In the genomic region with DNA sequence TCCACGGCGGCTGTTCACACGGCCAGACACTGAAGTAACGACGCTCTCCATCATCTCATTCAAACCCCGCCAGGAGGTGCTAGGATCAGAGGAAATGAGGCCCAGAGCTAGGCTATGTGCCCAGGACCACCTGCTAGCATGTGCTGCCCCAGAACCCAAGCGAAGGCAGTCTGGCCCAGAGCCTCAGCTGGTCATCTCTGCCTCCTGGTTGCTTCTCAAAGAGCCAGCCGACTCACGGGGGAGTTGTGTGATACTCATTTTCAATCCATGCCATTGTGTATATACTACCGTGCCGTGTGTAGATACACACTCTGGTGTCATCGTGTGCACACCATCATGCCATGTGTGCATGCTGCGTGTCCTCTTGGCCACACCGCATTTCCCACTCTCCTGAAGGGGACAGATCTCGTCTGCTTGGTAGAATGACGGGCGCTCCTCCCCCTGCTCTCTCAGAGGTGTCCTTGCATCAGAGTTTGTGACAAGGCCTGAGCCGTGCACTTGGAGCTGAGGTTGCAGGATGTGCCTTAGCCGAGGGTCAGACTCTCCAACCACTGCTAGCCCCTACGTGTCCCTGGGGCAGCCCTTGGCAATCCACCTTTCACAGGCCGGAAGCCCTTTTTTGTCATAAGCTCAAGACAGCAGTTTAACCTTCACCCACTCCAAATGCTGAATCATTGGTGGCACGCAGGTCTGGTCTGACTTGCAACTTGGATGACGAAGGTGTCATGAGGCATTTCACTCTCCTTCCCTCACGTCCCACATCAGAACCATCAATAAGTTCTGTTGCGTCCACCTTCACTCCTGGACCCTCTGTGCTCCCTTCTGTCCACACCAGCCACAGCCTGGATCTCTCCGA, we compare ENCODE assay signal across 23 cellular contexts.
DNase-seq lines count a peak whose midpoint lies in the region; ATAC-seq and TF ChIP-seq lines count a peak whose summit lies in the region.
"Had no signal": no experiment of that assay in that cellular context is flagged by ENCODE, and none has a peak within 500 bp of the region (broad histone marks: within the 10 kb centered on the region; RNA-seq: fewer than 3 reads in every experiment).

No MANE protein-coding gene starts in this region.

- H3K4me1 Mint-ChIP-seq in activated CD8-positive, alpha-beta T cell treated with anti-CD3 and anti-CD28 coated beads, Interleukin-2, amount 10 ng/mL, durations not matched to agents 7 days and 5 days (ENCODE audit: low read depth), result peaks cover 9% of the 10 kb centered on the region
- H3K4me1 Mint-ChIP-seq in activated CD8-positive, alpha-beta T cell treated with anti-CD3 and anti-CD28 coated beads for 36 hours (ENCODE audit: low read depth), result no peaks in the 10 kb centered on the region
- H3K4me1 Mint-ChIP-seq: IgD-negative memory B cell had no signal

- no peak for TF ChIP-seq CTCF in activated CD8-positive, alpha-beta T cell treated with anti-CD3 and anti-CD28 coated beads for 36 hours (IDR thresholded peaks at IDR 0.05)
- TF ChIP-seq CTCF in coronary artery (IDR thresholded peaks at IDR 0.05), result no peak

- H3K79me1 ChIP-seq in mesenchymal stem cell (replicated peaks; ENCODE audit: low read length, poor library complexity, severe bottlenecking), result no peaks in the 10 kb centered on the region

- no peak overlapping the region for H3K27ac ChIP-seq in coronary artery
- no peak overlapping the region for H3K27ac ChIP-seq in mesenchymal stem cell (ENCODE audit: low read length, poor library complexity, severe bottlenecking)
- H3K27ac ChIP-seq: 22Rv1; BLaER1 treated with 17β-estradiol and CSF1 and Interleukin-3, amounts not matched to agents 10 nM and 100 nM; SJSA1 had no signal

- no peak overlapping the region for H3K27ac Mint-ChIP-seq in activated CD8-positive, alpha-beta T cell treated with anti-CD3 and anti-CD28 coated beads, Interleukin-2, amount 10 ng/mL, durations not matched to agents 7 days and 5 days
- no peak overlapping the region for H3K27ac Mint-ChIP-seq in activated CD8-positive, alpha-beta T cell treated with anti-CD3 and anti-CD28 coated beads for 36 hours
- H3K27ac Mint-ChIP-seq: IgD-negative memory B cell had no signal

- H3K36me3 ChIP-seq in mesenchymal stem cell (ENCODE audit: control insufficient read depth in 1 of 2, insufficient read depth in 2 of 2, low read depth in 1 of 2, low read length in 2 of 2), result no peaks in the 10 kb centered on the region
- H3K36me3 ChIP-seq: BLaER1 treated with 17β-estradiol and CSF1 and Interleukin-3, amounts not matched to agents 10 nM and 100 nM; SJSA1 had no signal

- no peak overlapping the region for H3K4me3 Mint-ChIP-seq in activated CD8-positive, alpha-beta T cell treated with anti-CD3 and anti-CD28 coated beads, Interleukin-2, amount 10 ng/mL, durations not matched to agents 7 days and 5 days
- H3K4me3 Mint-ChIP-seq in activated CD8-positive, alpha-beta T cell treated with anti-CD3 and anti-CD28 coated beads for 36 hours, result no peak overlapping the region
- H3K4me3 Mint-ChIP-seq: CD4-positive, alpha-beta memory T cell had no signal

- H4K8ac ChIP-seq in mesenchymal stem cell (ENCODE audit: low read length), result no peak overlapping the region

- H2BK120ac ChIP-seq in mesenchymal stem cell (ENCODE audit: low read depth, low read length), result no peak overlapping the region

- H2BK5ac ChIP-seq in mesenchymal stem cell (ENCODE audit: low read depth, low read length, poor library complexity, severe bottlenecking), result no peak overlapping the region

- H3K27me3 ChIP-seq in mesenchymal stem cell (ENCODE audit: control insufficient read depth in 1 of 2, insufficient read depth in 1 of 2, low read length in 2 of 2), result peaks cover 0 to 6% of the 10 kb centered on the region in 2 experiments
- H3K27me3 ChIP-seq: BLaER1 treated with 17β-estradiol and CSF1 and Interleukin-3, amounts not matched to agents 10 nM and 100 nM; SJSA1 had no signal

- no peaks in the 10 kb centered on the region for H3K9me3 Mint-ChIP-seq in activated CD8-positive, alpha-beta T cell treated with anti-CD3 and anti-CD28 coated beads, Interleukin-2, amount 10 ng/mL, durations not matched to agents 7 days and 5 days (ENCODE audit: insufficient read depth)
- H3K9me3 Mint-ChIP-seq in activated CD8-positive, alpha-beta T cell treated with anti-CD3 and anti-CD28 coated beads for 36 hours, result no peaks in the 10 kb centered on the region
- H3K9me3 Mint-ChIP-seq: IgD-negative memory B cell had no signal

- H2BK15ac ChIP-seq in mesenchymal stem cell (ENCODE audit: low read depth, poor library complexity, severe bottlenecking), result no peak overlapping the region

- H2BK12ac ChIP-seq in mesenchymal stem cell (ENCODE audit: low read length in 2 of 2), result no peak overlapping the region

- no peak for ATAC-seq in activated CD8-positive, alpha-beta T cell treated with anti-CD3 and anti-CD28 coated beads, Interleukin-2, amount 10 ng/mL, durations not matched to agents 7 days and 5 days
- no peak for ATAC-seq in activated CD8-positive, alpha-beta T cell treated with anti-CD3 and anti-CD28 coated beads for 36 hours
- ATAC-seq: Right ventricle myocardium inferior had no signal

- CTCF ChIA-PET in activated CD8-positive, alpha-beta T cell treated with anti-CD3 and anti-CD28 coated beads, Interleukin-2, amount 10 ng/mL, durations not matched to agents 7 days and 5 days (lab: Charles Lee), result no interaction called here
- CTCF ChIA-PET in activated CD8-positive, alpha-beta T cell treated with anti-CD3 and anti-CD28 coated beads for 36 hours (lab: Charles Lee), result no interaction called here

- 89% methylated on average over 26 of the region's 26 CpGs for WGBS in mesenchymal stem cell

- H3K4me2 ChIP-seq in mesenchymal stem cell (ENCODE audit: low read length, poor library complexity, severe bottlenecking), result no peak overlapping the region
- H3K4me2 ChIP-seq: BLaER1 treated with 17β-estradiol and CSF1 and Interleukin-3, amounts not matched to agents 10 nM and 100 nM had no signal

- peak; percentile 16 for DNase-seq in activated CD8-positive, alpha-beta T cell treated with anti-CD3 and anti-CD28 coated beads, Interleukin-2, amount 10 ng/mL, durations not matched to agents 7 days and 5 days
- no peak for DNase-seq in activated CD8-positive, alpha-beta T cell treated with anti-CD3 and anti-CD28 coated beads for 36 hours
- DNase-seq in M059J (ENCODE audit: low read depth), result peak; percentile 57
- peak; percentile 50 for DNase-seq in coronary artery (ENCODE audit: low spot score)
- no peak for DNase-seq in mesenchymal stem cell
- no peak for DNase-seq in DMS79 treated with DMSO at 0.1 percent for 48 hours (lab: John Stamatoyannopoulos, UW)
- DNase-seq in effector CD4-positive, alpha-beta T cell, result no peak
- no peak for DNase-seq in amniotic stem cell (lab: John Stamatoyannopoulos, UW)
- DNase-seq: ACHN; Caco-2; CD4-positive, alpha-beta memory T cell; DMS 273 treated with DMSO at 0.1 percent for 48 hours; MV-4-11; NCI-H1694; NCI-H2081 treated with DMSO at 0.1 percent for 48 hours; NCI-H2171 treated with DMSO at 0.1 percent for 48 hours; NCI-H524 treated with DMSO at 0.1 percent for 48 hours; NCI-H82 had no signal

- H4K91ac ChIP-seq in mesenchymal stem cell (ENCODE audit: low read length), result peak overlapping the region; percentile 59

- H3K27me3 Mint-ChIP-seq in activated CD8-positive, alpha-beta T cell treated with anti-CD3 and anti-CD28 coated beads, Interleukin-2, amount 10 ng/mL, durations not matched to agents 7 days and 5 days (ENCODE audit: low read depth), result no peaks in the 10 kb centered on the region
- H3K27me3 Mint-ChIP-seq in activated CD8-positive, alpha-beta T cell treated with anti-CD3 and anti-CD28 coated beads for 36 hours, result no peaks in the 10 kb centered on the region
- H3K27me3 Mint-ChIP-seq: CD4-positive, alpha-beta memory T cell; IgD-negative memory B cell had no signal

- H3K36me3 Mint-ChIP-seq in activated CD8-positive, alpha-beta T cell treated with anti-CD3 and anti-CD28 coated beads, Interleukin-2, amount 10 ng/mL, durations not matched to agents 7 days and 5 days (ENCODE audit: low read depth), result no peaks in the 10 kb centered on the region
- H3K36me3 Mint-ChIP-seq in activated CD8-positive, alpha-beta T cell treated with anti-CD3 and anti-CD28 coated beads for 36 hours (ENCODE audit: low read depth), result no peaks in the 10 kb centered on the region
- H3K36me3 Mint-ChIP-seq: CD4-positive, alpha-beta memory T cell had no signal

- H3K4me1 ChIP-seq in mesenchymal stem cell (ENCODE audit: control insufficient read depth, insufficient read depth, low read depth, low read length), result peaks cover 1% of the 10 kb centered on the region
- H3K4me1 ChIP-seq: Caco-2, SJSA1 had no signal

- H2AFZ ChIP-seq in mesenchymal stem cell (ENCODE audit: low read depth, low read length), result no peak overlapping the region

- H3K4me3 ChIP-seq in coronary artery (no peak overlapping the region), mesenchymal stem cell (ENCODE audit: insufficient read depth in 1 of 2, low read depth in 1 of 2, low read length in 2 of 2) (no peak overlapping the region)
- H3K4me3 ChIP-seq: BLaER1 treated with 17β-estradiol and CSF1 and Interleukin-3, amounts not matched to agents 10 nM and 100 nM; SJSA1 had no signal

- H3K23ac ChIP-seq in mesenchymal stem cell (ENCODE audit: low read length in 2 of 2), result no peak overlapping the region

- no peaks in the 10 kb centered on the region for H3K9me3 ChIP-seq in mesenchymal stem cell (ENCODE audit: control insufficient read depth, low read length)
- H3K9me3 ChIP-seq: SJSA1 had no signal

- H3K14ac ChIP-seq in mesenchymal stem cell (ENCODE audit: low read length in 2 of 2), result no peak overlapping the region

- intact Hi-C loops in activated CD8-positive, alpha-beta T cell treated with anti-CD3 and anti-CD28 coated beads for 36 hours (cut with micrococcal nuclease), result no loop called here

- no peak overlapping the region for H3K9ac ChIP-seq in mesenchymal stem cell (ENCODE audit: low read length)
- H3K9ac ChIP-seq: BLaER1 treated with 17β-estradiol and CSF1 and Interleukin-3, amounts not matched to agents 10 nM and 100 nM had no signal

- H3K18ac ChIP-seq in mesenchymal stem cell (ENCODE audit: low read depth in 1 of 2, low read length in 2 of 2), result no peak overlapping the region

- POLR2A ChIA-PET in activated CD8-positive, alpha-beta T cell treated with anti-CD3 and anti-CD28 coated beads, Interleukin-2, amount 10 ng/mL, durations not matched to agents 7 days and 5 days (lab: Charles Lee), result no interaction called here
- POLR2A ChIA-PET in activated CD8-positive, alpha-beta T cell treated with anti-CD3 and anti-CD28 coated beads for 36 hours (lab: Charles Lee), result interaction anchor here (0.7 kb wide), 1 partner anchor 26 kb away, joined by 3 read pairs; no protein-coding TSS in a partner anchor

- no peak overlapping the region for H2AK5ac ChIP-seq in mesenchymal stem cell (ENCODE audit: low read length, severe bottlenecking)

- peak overlapping the region in 1 of 2 experiments; percentile 30 for H3K4ac ChIP-seq in mesenchymal stem cell (ENCODE audit: low read depth in 1 of 2, low read length in 2 of 2)

Comparison
In these comparisons a context has a peak if more than half of its experiments do, and no peak if none do; other contexts are left out.
1. DNase-seq: peak in activated CD8-positive, alpha-beta T cell treated with anti-CD3 and anti-CD28 coated beads, Interleukin-2, amount 10 ng/mL, durations not matched to agents 7 days and 5 days (single experiment), M059J (single experiment) and coronary artery (single experiment); none in activated CD8-positive, alpha-beta T cell treated with anti-CD3 and anti-CD28 coated beads for 36 hours (single experiment), mesenchymal stem cell (single experiment), DMS79 treated with DMSO at 0.1 percent for 48 hours (single experiment), effector CD4-positive, alpha-beta T cell (single experiment) and amniotic stem cell (single experiment).